In the genomic region with DNA sequence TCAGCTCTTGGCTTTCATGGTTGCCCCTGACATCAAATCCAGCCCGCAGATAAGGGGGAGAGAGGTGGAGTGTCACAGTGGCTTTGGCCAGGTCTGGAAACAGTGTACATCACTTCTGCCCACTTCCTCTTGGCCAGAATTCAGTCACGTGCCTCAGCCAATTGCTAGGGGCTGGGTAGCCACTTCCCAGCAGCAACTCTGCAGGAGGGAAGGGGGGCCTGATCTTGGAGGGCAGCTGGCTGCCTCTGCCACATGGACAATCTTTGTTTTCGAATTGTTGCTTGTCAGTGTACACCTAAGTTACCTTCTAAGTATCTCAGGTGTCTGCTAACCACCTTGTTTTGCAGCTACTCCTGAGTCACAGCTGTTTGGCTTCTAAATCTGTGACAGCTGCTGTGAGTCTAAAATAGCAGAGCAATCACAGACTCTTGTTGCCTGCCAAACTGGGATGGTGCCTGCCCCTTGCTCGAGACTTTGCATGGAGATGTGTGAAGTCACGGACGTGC, we compare ENCODE assay signal across 9 cellular contexts.
A peak's percentile ranks its signal among the peaks of the same experiment; 100 is the strongest.
DNase-seq lines count a peak whose midpoint lies in the region; ATAC-seq lines count a peak whose summit lies in the region.
"Had no signal": no experiment of that assay in that cellular context is flagged by ENCODE, and none has a peak within 500 bp of the region (broad histone marks: within the 10 kb centered on the region; RNA-seq: fewer than 3 reads in every experiment).

No MANE protein-coding gene starts in this region.

- no peaks in the 10 kb centered on the region for H3K9me3 ChIP-seq in mucosa of rectum (ENCODE audit: control insufficient read depth in 2 of 2, low read length in 2 of 2)
- H3K9me3 ChIP-seq: tibial artery had no signal

- H3K4me1 ChIP-seq in mucosa of rectum (ENCODE audit: control insufficient read depth in 2 of 2, insufficient read depth in 2 of 2, low read length in 2 of 2), result peaks cover 16 to 20% of the 10 kb centered on the region in 2 donors

- no peaks in the 10 kb centered on the region for H3K36me3 ChIP-seq in mucosa of rectum (ENCODE audit: control insufficient read depth in 2 of 2, insufficient read depth in 2 of 2, low read length in 2 of 2)
- H3K36me3 ChIP-seq: tibial artery had no signal

- H3K27ac ChIP-seq in mucosa of rectum (ENCODE audit: low read depth in 2 of 2, low read length in 2 of 2), result peak overlapping the region; percentile 32 to 62

- H3K9ac ChIP-seq in mucosa of rectum (ENCODE audit: low read depth in 1 of 2, low read length in 2 of 2), result peak overlapping the region in 1 of 2 donors; percentile 3

- no peak for ATAC-seq in HG03342 (IDR thresholded peaks at IDR 0.05; ENCODE audit: unreplicated experiment)

- H3K4me3 ChIP-seq in mucosa of rectum (ENCODE audit: low read length in 2 of 2), result no peak overlapping the region
- H3K4me3 ChIP-seq: tibial artery had no signal

- DNase-seq in NCI-H1417 (lab: John Stamatoyannopoulos, UW) (peak in 2 of 3 experiments; percentile 9 to 33), NCI-H1417 treated with DMSO at 0.1 percent for 48 hours (lab: John Stamatoyannopoulos, UW) (no peak), NCI-H2196 treated with DMSO at 0.1 percent for 48 hours (lab: John Stamatoyannopoulos, UW; ENCODE audit: unreplicated experiment) (peak; percentile 31), dedifferentiated amniotic fluid mesenchymal stem cell (ENCODE audit: extremely low spot score) (peak; percentile 22), NCI-H1105 treated with DMSO at 0.1 percent for 48 hours (lab: John Stamatoyannopoulos, UW) (no peak), T1000 (lab: John Stamatoyannopoulos, UW) (no peak)

- no peaks in the 10 kb centered on the region for H3K27me3 ChIP-seq in mucosa of rectum (ENCODE audit: control insufficient read depth in 2 of 2, insufficient read depth in 2 of 2, low read length in 2 of 2)
- H3K27me3 ChIP-seq: tibial artery had no signal

Comparison
In these comparisons a context has a peak if more than half of its experiments do, and no peak if none do; other contexts are left out.
1. DNase-seq: peak in NCI-H1417 (2 of 3), NCI-H2196 treated with DMSO at 0.1 percent for 48 hours (single experiment) and dedifferentiated amniotic fluid mesenchymal stem cell (single experiment); none in NCI-H1417 treated with DMSO at 0.1 percent for 48 hours (single experiment), NCI-H1105 treated with DMSO at 0.1 percent for 48 hours (single experiment) and T1000 (single experiment).